ENCODE assay signal across 9 cellular contexts in the genomic region with DNA sequence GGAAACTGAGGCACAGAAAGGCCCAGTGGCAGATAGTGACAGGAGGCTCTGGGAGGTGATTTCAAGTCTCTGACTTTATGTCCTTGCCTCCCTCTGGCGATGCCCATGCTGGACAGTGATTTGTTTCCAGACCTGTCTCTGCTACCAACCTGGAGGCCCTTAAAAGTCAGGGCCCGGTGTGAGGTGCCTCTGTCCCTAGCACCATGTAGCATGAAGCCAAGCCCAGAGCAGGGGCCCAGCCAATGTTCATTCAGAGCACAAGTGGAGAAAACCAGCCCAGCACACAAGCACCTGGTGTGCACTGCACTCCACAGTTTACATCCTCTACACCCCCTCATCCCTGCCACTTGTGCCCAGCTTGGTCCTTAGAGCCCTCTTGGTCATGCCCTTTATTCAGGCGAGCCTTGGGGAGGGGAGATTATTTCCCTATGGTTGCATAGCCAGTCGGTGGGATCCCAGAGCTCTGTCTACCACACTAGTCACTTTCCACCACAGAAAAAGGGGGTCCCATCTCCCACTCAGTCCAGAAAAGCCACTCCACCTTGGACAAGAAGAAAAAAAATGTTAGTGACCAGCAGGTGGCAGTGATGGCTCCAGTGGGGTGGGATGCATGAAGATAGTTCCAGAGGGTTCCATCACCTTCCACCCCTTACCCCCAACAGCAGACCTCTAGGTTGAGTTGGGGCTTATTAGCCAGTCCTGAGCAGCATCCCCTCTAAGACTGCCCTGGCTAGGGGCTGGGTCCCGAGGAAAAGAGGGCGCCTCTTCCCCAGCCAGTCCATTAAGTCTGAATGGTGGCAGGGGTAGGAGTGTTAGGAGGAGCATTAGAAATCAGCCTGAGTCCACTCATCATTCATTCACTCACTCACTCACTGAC. TPM values are rescaled to one million over a fixed set of nuclear protein-coding genes. Genes with fewer than 3 reads are reported as not detected.
DNase-seq lines count a peak whose midpoint lies in the region; ATAC-seq and TF ChIP-seq lines count a peak whose summit lies in the region.
"Had no signal": no experiment of that assay in that cellular context is flagged by ENCODE, and none has a peak within 500 bp of the region (broad histone marks: within the 10 kb centered on the region; RNA-seq: fewer than 3 reads in every experiment).

No MANE protein-coding gene starts in this region.

- intact Hi-C loops in ascending aorta (cut with DNase I): loop anchor here (1.0 to 5.0 kb wide), 2 partner anchors 63 to 178 kb away; no protein-coding TSS in a partner anchor

- no peak for ATAC-seq in HG02798 (IDR thresholded peaks at IDR 0.05; ENCODE audit: poor library complexity, unreplicated experiment)
- ATAC-seq: mucosa of descending colon had no signal

- peak; percentile 56 for TF ChIP-seq CTCF in AG09319 (IDR thresholded peaks at IDR 0.05; ENCODE audit: low read depth, low read length)
- peak; percentile 48 to 67 (median 62) for TF ChIP-seq CTCF in ascending aorta (IDR thresholded peaks at IDR 0.05)

- H3K36me3 Mint-ChIP-seq in activated naive CD8-positive, alpha-beta T cell treated with anti-CD3 and anti-CD28 coated beads for 36 hours: no peaks in the 10 kb centered on the region

- no peaks in the 10 kb centered on the region for H3K4me1 ChIP-seq in ascending aorta

- H3K27me3 ChIP-seq in H7 (ENCODE audit: control insufficient read depth, insufficient read depth, low read length) (no peaks in the 10 kb centered on the region), ascending aorta (no peaks in the 10 kb centered on the region), layer of hippocampus (ENCODE audit: control insufficient read depth, insufficient read depth, low read length) (no peaks in the 10 kb centered on the region)

- H3K4me3 ChIP-seq in H7 (ENCODE audit: insufficient read depth, low read depth, low read length) (no peak overlapping the region), ascending aorta (no peak overlapping the region)
- H3K4me3 ChIP-seq: mucosa of descending colon had no signal

- H3K27ac Mint-ChIP-seq in activated naive CD8-positive, alpha-beta T cell treated with anti-CD3 and anti-CD28 coated beads for 36 hours: no peak overlapping the region

- no peak overlapping the region for H3K4me3 Mint-ChIP-seq in activated naive CD8-positive, alpha-beta T cell treated with anti-CD3 and anti-CD28 coated beads for 36 hours

- no peaks in the 10 kb centered on the region for H3K9me3 Mint-ChIP-seq in activated naive CD8-positive, alpha-beta T cell treated with anti-CD3 and anti-CD28 coated beads for 36 hours

- no peak overlapping the region for H3K27ac ChIP-seq in ascending aorta
- H3K27ac ChIP-seq in layer of hippocampus (ENCODE audit: low read depth, low read length): peak overlapping the region; percentile 49

- peaks cover 15% of the 10 kb centered on the region for H3K27me3 Mint-ChIP-seq in activated naive CD8-positive, alpha-beta T cell treated with anti-CD3 and anti-CD28 coated beads for 36 hours

- no peaks in the 10 kb centered on the region for H3K9me3 ChIP-seq in ascending aorta
- H3K9me3 ChIP-seq: mucosa of descending colon had no signal

- H3K4me1 Mint-ChIP-seq in activated naive CD8-positive, alpha-beta T cell treated with anti-CD3 and anti-CD28 coated beads for 36 hours: no peaks in the 10 kb centered on the region

- no peaks in the 10 kb centered on the region for H3K36me3 ChIP-seq in H7 (replicated peaks; ENCODE audit: control insufficient read depth, insufficient read depth, low read length)
- H3K36me3 ChIP-seq in ascending aorta: peaks cover 0 to 11% of the 10 kb centered on the region in 2 donors

- DNase-seq in AG09319 (ENCODE audit: extremely low read depth, low read depth) (no peak), H7 (peak; percentile 82), ascending aorta (ENCODE audit: low spot score in 2 of 2) (no peak), NCI-H2081 (lab: John Stamatoyannopoulos, UW) (no peak)
- no peak for DNase-seq in activated naive CD8-positive, alpha-beta T cell treated with anti-CD3 and anti-CD28 coated beads for 36 hours
- no peak for DNase-seq in activated CD4-positive, alpha-beta T cell treated with anti-CD3 and anti-CD28 coated beads, Interleukin-2, amount 50 U/mL, for 4 hours

RNA-seq across cellular contexts. Expression of a gene that starts 30.9 kb away (rescaled TPM):
- 0.24 and 0.78 TPM in 2 replicates for total RNA-seq in H7 (2014; rRNA removed; shearing (Covaris generic))
- total RNA-seq in ascending aorta: 15.2 TPM
- not detected for total RNA-seq in activated naive CD8-positive, alpha-beta T cell treated with anti-CD3 and anti-CD28 coated beads for 36 hours
